Comparison of ENCODE assay signal across 1 cellular context in genomic region chr3:138417559-138417982, GRCh38.
A peak's percentile ranks its signal among the peaks of the same experiment; 100 is the strongest.
TF ChIP-seq lines count a peak whose summit lies in the region.

No MANE protein-coding gene starts in this region.

TF ChIP-seq in H1, 55 proteins besides CTCF, POLR2A, EP300 and RAD21:
- TF ChIP-seq YY1 (IDR thresholded peaks at IDR 0.05; ENCODE audit: low read depth, low read length) (0 out of 2 replicates have a peak, but pooled peaks have one; percentile 10), POLR2AphosphoS5 (IDR thresholded peaks at IDR 0.05; ENCODE audit: low read depth, low read length) (no peak), SIN3A (conservative IDR thresholded peaks at IDR 0.05 in 1 of 2, IDR thresholded peaks at IDR 0.05 in 1 of 2; ENCODE audit: low read depth in 1 of 2, low read length in 2 of 2) (0 out of 4 replicates have a peak, but pooled peaks of 1 of the 2 experiments have one; percentile 46), TCF12 (IDR thresholded peaks at IDR 0.05; ENCODE audit: low read depth, low read length) (0 out of 2 replicates have a peak, but pooled peaks have one; percentile 38)
